Comparison of ENCODE assay signal across 1 cellular context in the genomic region with DNA sequence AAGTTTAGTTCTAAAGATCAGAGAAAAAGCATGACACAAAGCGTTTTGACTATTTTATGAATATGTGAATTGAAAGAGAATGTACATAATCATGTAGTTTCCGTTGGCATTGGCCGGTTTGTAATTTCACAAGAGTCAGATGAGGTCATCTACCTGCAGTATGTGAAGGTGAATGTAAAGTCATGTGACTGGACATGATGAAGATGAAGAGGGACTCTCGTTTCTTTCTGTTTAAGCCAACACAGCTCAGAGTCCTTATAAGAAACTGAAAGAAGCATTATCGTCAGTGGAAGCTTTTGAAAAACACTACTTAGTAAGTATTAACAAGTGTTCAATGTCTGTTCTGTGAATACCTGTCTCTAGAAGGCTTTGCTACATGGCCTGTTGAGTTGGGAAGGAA.
TF ChIP-seq lines count a peak whose summit lies in the region.

No MANE protein-coding gene starts in this region.

TF ChIP-seq in HEK293, 187 proteins besides CTCF, POLR2A, EP300 and RAD21 (continued from another document):
- TF ChIP-seq, protein P1, sequence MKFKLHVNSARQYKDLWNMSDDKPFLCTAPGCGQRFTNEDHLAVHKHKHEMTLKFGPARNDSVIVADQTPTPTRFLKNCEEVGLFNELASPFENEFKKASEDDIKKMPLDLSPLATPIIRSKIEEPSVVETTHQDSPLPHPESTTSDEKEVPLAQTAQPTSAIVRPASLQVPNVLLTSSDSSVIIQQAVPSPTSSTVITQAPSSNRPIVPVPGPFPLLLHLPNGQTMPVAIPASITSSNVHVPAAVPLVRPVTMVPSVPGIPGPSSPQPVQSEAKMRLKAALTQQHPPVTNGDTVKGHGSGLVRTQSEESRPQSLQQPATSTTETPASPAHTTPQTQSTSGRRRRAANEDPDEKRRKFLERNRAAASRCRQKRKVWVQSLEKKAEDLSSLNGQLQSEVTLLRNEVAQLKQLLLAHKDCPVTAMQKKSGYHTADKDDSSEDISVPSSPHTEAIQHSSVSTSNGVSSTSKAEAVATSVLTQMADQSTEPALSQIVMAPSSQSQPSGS (tag by site-specific recombination; IDR thresholded peaks at IDR 0.05; ENCODE audit: low read depth): peak; percentile 20; the same call in 1 of the 2 replicates
